8 cellular contexts compared by ENCODE assay signal in the genomic region with DNA sequence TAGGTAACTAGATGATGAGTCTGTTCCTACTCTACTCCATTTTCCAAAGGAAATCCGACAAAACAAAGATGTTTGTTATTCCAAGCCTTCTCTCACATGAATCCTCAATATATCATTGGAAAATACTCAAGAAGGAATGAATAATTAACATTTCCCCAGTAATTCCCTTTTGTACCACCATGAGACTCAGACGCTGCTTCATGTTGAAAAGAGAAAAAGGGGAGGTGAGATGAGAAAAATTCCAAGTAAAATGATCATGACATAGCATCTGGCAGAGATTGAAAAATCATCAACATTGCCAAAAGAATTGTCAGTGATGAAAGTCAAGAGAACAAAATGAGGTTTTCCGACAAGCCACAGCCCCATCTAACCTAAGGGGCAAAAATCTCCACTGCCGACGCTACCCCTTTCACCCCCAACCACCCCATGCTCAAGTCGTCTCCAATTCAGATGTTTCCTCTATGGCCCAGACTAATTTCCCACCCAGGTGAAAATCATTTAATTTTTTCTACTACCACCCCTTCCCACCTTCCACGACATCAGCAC. TPM values are rescaled to one million over a fixed set of nuclear protein-coding genes. Genes with fewer than 3 reads are reported as not detected.
A peak's percentile ranks its signal among the peaks of the same experiment; 100 is the strongest.
DNase-seq lines count a peak whose midpoint lies in the region; ATAC-seq and TF ChIP-seq lines count a peak whose summit lies in the region.

No MANE protein-coding gene starts in this region.

- H3K27ac ChIP-seq in stomach, result peak overlapping the region; percentile 94 to 99 (median 97)

- no peak for ATAC-seq in HG02938 (IDR thresholded peaks at IDR 0.05; ENCODE audit: unreplicated experiment)

- 1 to 3% (median 1%) methylated on average over 7 of the region's 7 CpGs for WGBS in stomach, 5 donors

- intact Hi-C loops in stomach (cut with DNase I; ENCODE audit: low total_unique reads) (no loop called here), posterior vena cava (cut with DNase I) (no loop called here)

- peak; percentile 11 for DNase-seq in Ammon's horn (ENCODE audit: low spot score)
- peak; percentile 55 for DNase-seq in HT-29 (ENCODE audit: low spot score)
- DNase-seq in adipocyte (ENCODE audit: low read depth), result peak; percentile 65
- DNase-seq in iris pigment epithelial cell (ENCODE audit: low read depth), result peak; percentile 36
- DNase-seq in stomach, result no peak
- DNase-seq in NCI-H1436 treated with DMSO at 0.1 percent for 48 hours (lab: John Stamatoyannopoulos, UW), result no peak
- DNase-seq in posterior vena cava (ENCODE audit: low spot score), result no peak

- peak overlapping the region; percentile 89 for H3K4me3 ChIP-seq in adipocyte (ENCODE audit: low read length)
- peak overlapping the region; percentile 70 to 96 (median 90) for H3K4me3 ChIP-seq in stomach

- TF ChIP-seq EP300 in stomach (IDR thresholded peaks at IDR 0.05), result no peak

- H3K9me3 ChIP-seq in adipocyte (ENCODE audit: control insufficient read depth, low read length) (no peaks in the 10 kb centered on the region), stomach (no peaks in the 10 kb centered on the region)

- TF ChIP-seq CTCF in stomach (IDR thresholded peaks at IDR 0.05), result no peak

- TF ChIP-seq POLR2A in stomach (IDR thresholded peaks at IDR 0.05), result no peak

- H3K4me1 ChIP-seq in adipocyte (ENCODE audit: control insufficient read depth, insufficient read depth, low read length) (peaks cover 22% of the 10 kb centered on the region), stomach (peaks cover 18 to 55% (median 32%) of the 10 kb centered on the region in 4 donors)

- H3K36me3 ChIP-seq in adipocyte (ENCODE audit: control insufficient read depth, insufficient read depth, low read length, severe bottlenecking), result no peaks in the 10 kb centered on the region
- no peaks in the 10 kb centered on the region for H3K36me3 ChIP-seq in stomach

- peak overlapping the region; percentile 98 for H3K9ac ChIP-seq in adipocyte (ENCODE audit: low read length)

- H3K27me3 ChIP-seq in adipocyte (replicated peaks; ENCODE audit: control insufficient read depth, insufficient read depth, low read length) (no peaks in the 10 kb centered on the region), stomach (no peaks in the 10 kb centered on the region)

RNA-seq across cellular contexts. Expression of a gene that starts 1.3 kb away (rescaled TPM):
- 158 and 166 TPM in 2 replicates for total RNA-seq in HT-29 (2014; rRNA removed; shearing (Covaris generic))
- 100 to 1,000 TPM in 2 of 5 donors, 10 to 100 TPM in 3; 43.2 to 373 (median 89.4) TPM for total RNA-seq in stomach
- polyA plus RNA-seq in stomach, result 10 to 100 TPM; 34.7 to 64.5 (median 49.3) TPM
- 100 to 1,000 TPM; 118 to 140 TPM for total RNA-seq in posterior vena cava

RNA-seq across cellular contexts. Expression of a gene that starts 28.1 kb away (rescaled TPM):
- total RNA-seq in HT-29 (2014; rRNA removed; shearing (Covaris generic)), result 83.4 and 92.0 TPM in 2 replicates
- total RNA-seq in stomach, result 100 to 1,000 TPM in 1 of 5 donors, 10 to 100 TPM in 2, 1 to 10 TPM in 2; 1.2 to 118 (median 19.7) TPM
- 10 to 100 TPM; 36.1 to 50.5 (median 38.6) TPM for polyA plus RNA-seq in stomach
- total RNA-seq in posterior vena cava, result 10 to 100 TPM; 15.8 to 17.1 TPM

Comparison
In these comparisons a context has a peak if more than half of its experiments do, and no peak if none do; other contexts are left out.
1. DNase-seq: peak in Ammon's horn (single experiment), HT-29 (single experiment), adipocyte (single experiment) and iris pigment epithelial cell (single experiment); none in stomach (single experiment), NCI-H1436 treated with DMSO at 0.1 percent for 48 hours (single experiment) and posterior vena cava (single experiment).